In genomic region chr9:108001219-108001618, GRCh38 we compare ENCODE assay signal across 25 cellular contexts.
"Had no signal": no experiment of that assay in that cellular context is flagged by ENCODE, and none has a peak within 500 bp of the region (broad histone marks: within the 10 kb centered on the region; RNA-seq: fewer than 3 reads in every experiment).

No MANE protein-coding gene starts in this region.

- ATAC-seq: activated CD4-positive, alpha-beta T cell treated with anti-CD3 and anti-CD28 coated beads for 36 hours; gastrocnemius medialis; left lung; stimulated activated memory B cell treated with anti-CD40 and anti-IgM and Interleukin-4, amounts not matched to agents 10 μg/mL and 1 μg/mL and 100 μg/mL, for 72 hours; stimulated activated naive CD8-positive, alpha-beta T cell treated with anti-CD3 and anti-CD28 coated beads, Interleukin-15, amount 100 ng/mL, for 72 hours had no signal

- DNase-seq: activated CD4-positive, alpha-beta T cell treated with anti-CD3 and anti-CD28 coated beads for 36 hours; activated CD4-positive, alpha-beta T cell treated with anti-CD3 and anti-CD28 coated beads, Interleukin-2, amount 50 U/mL, for 4 hours; activated CD4-positive, CD25-positive, alpha-beta regulatory T cell; activated effector memory CD4-positive, alpha-beta T cell treated with anti-CD3 and anti-CD28 coated beads, Interleukin-2, amount 50 U/mL, for 16 hours; activated naive CD4-positive, alpha-beta T cell treated with anti-CD3 and anti-CD28 coated beads for 36 hours; activated naive CD8-positive, alpha-beta T cell treated with anti-CD3 and anti-CD28 coated beads for 36 hours; adrenal gland; aorta; cortex of kidney; gastrocnemius medialis; glutamatergic neuron; left lung; ovary; stimulated activated CD4-positive, alpha-beta T cell treated with anti-CD3 and anti-CD28 coated beads, Interleukin-1b, Interleukin-23, amount 100 ng/mL, for 48 hours; stimulated activated CD4-positive, alpha-beta T cell treated with anti-CD3 and anti-CD28 coated beads, Interleukin-4, amount 100 ng/mL, for 4 hours; stimulated activated CD8-positive, alpha-beta memory T cell treated with anti-CD3 and anti-CD28 coated beads, Interleukin-4, amount 100 ng/mL, for 48 hours; stimulated activated naive CD8-positive, alpha-beta T cell treated with anti-CD3 and anti-CD28 coated beads, Interleukin-15, amount 100 ng/mL, for 72 hours; substantia nigra; uterus had no signal

- H3K27me3 ChIP-seq: adrenal gland, gastrocnemius medialis, hepatocyte, left lung, ovary, right atrium auricular region, uterus had no signal

- H3K27ac ChIP-seq: adrenal gland, gastrocnemius medialis, ovary, prostate gland, right atrium auricular region had no signal

- H3K4me3 ChIP-seq: adrenal gland, gastrocnemius medialis, hepatocyte, left lung, lung, ovary, prostate gland, right atrium auricular region, smooth muscle cell, uterus had no signal

- H3K79me2 ChIP-seq: hepatocyte had no signal

- H2AFZ ChIP-seq: hepatocyte had no signal

- H3K36me3 ChIP-seq: adrenal gland, gastrocnemius medialis, left lung, ovary, prostate gland, right atrium auricular region, uterus had no signal

- H3K4me2 ChIP-seq: hepatocyte, smooth muscle cell had no signal

- H3K4me1 ChIP-seq: adrenal gland, gastrocnemius medialis, left lung, prostate gland, right atrium auricular region, uterus had no signal

- H3K9me3 ChIP-seq: adrenal gland, gastrocnemius medialis, left lung, ovary, prostate gland, right atrium auricular region, uterus had no signal
